21 cellular contexts compared by ENCODE assay signal in the genomic region with DNA sequence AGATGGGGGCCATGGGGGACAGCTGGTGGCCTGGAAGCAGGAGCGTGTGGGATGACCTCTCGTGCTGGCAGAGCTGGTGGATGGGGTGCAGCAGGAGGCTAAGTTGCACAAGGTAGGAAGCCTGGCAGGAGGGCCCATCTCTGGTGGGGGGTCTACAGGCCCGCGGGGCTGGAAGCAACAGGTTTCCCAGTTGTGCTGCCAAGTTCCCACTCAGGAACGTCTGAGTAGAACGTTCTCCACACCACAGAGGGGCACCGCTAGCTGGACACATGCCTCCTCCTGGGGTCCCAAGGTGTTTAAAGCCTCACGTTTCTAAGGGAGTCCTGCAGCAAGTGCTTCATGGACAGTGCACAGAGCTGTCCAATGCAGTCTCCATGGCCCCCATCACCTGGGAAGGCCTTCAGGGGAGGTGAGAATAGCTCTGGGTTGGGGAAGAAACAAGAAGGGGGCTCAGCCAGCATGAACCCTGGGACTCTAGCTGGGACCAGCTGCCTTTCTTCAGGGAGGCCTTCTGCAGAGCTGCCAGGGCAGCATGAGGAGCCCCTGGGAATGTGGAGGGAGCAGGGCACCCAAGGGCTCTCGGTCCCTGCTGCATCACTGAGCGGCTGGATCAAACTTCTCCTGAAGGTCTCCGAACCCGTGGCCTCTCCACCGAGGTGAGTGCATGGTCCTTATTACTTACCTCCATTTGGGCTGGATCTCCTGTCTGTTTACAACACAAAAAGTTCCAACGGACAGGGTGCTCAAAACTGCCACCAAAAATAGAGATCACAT.
"Had no signal": no experiment of that assay in that cellular context is flagged by ENCODE, and none has a peak within 500 bp of the region (broad histone marks: within the 10 kb centered on the region; RNA-seq: fewer than 3 reads in every experiment).

No MANE protein-coding gene starts in this region.

- H3K4me1 Mint-ChIP-seq: immature natural killer cell, natural killer cell had no signal

- H3K4me1 ChIP-seq: adrenal gland, lower lobe of right lung had no signal

- H3K4me3 ChIP-seq: adrenal gland, esophagus squamous epithelium, heart right ventricle, lower lobe of right lung, skin epidermis had no signal

- H3K36me3 ChIP-seq: adrenal gland, esophagus squamous epithelium, heart right ventricle, lower lobe of right lung had no signal

- H3K27me3 ChIP-seq: adrenal gland had no signal

- ATAC-seq: activated naive CD4-positive, alpha-beta T cell treated with anti-CD3 and anti-CD28 coated beads, Interleukin-2, amount 50 U/mL, for 72 hours; natural killer cell had no signal

- H3K27ac ChIP-seq: lower lobe of right lung, VCaP had no signal

- H3K36me3 Mint-ChIP-seq: activated naive CD4-positive, alpha-beta T cell treated with anti-CD3 and anti-CD28 coated beads, Interleukin-2, amount 50 U/mL, for 72 hours; immature natural killer cell; natural killer cell had no signal

- DNase-seq: activated CD4-positive, alpha-beta T cell treated with anti-CD3 and anti-CD28 coated beads, Interleukin-2, amount 50 U/mL, for 1 hour; activated CD4-positive, CD25-positive, alpha-beta regulatory T cell treated with anti-CD3 and anti-CD28 coated beads, Interleukin-2, amount 50 U/mL, for 72 hours; activated CD8-positive, alpha-beta memory T cell treated with anti-CD3 and anti-CD28 coated beads, Interleukin-2, amount 50 U/mL, for 4 hours; activated gamma-delta T cell; activated T-cell treated with anti-CD3 and anti-CD28 coated beads, Interleukin-2, amount 50 U/mL, for 48 hours; dermis blood vessel endothelial cell; effector memory CD4-positive, alpha-beta T cell; esophagus squamous epithelium; heart right ventricle; immature natural killer cell; lower lobe of right lung; natural killer cell; retina; stimulated activated CD4-positive, alpha-beta T cell treated with anti-CD3 and anti-CD28 coated beads, Interleukin-15, amount 100 ng/mL, for 24 hours; stimulated activated CD4-positive, alpha-beta T cell treated with anti-CD3 and anti-CD28 coated beads, Interleukin-2, amount 100 ng/mL, for 48 hours; T-helper 2 cell had no signal

- H3K9me3 ChIP-seq: adrenal gland, esophagus squamous epithelium, lower lobe of right lung had no signal

- H3K4me3 Mint-ChIP-seq: immature natural killer cell; natural killer cell; stimulated activated naive CD8-positive, alpha-beta T cell treated with anti-CD3 and anti-CD28 coated beads, Interleukin-15, Interleukin-2, amounts not matched to agents 100 ng/mL and 50 ng/mL, for 24 hours had no signal

- H3K27ac Mint-ChIP-seq: activated naive CD4-positive, alpha-beta T cell treated with anti-CD3 and anti-CD28 coated beads, Interleukin-2, amount 50 U/mL, for 72 hours; natural killer cell; stimulated activated naive CD8-positive, alpha-beta T cell treated with anti-CD3 and anti-CD28 coated beads, Interleukin-15, Interleukin-2, amounts not matched to agents 100 ng/mL and 50 ng/mL, for 24 hours had no signal

- H3K9me3 Mint-ChIP-seq: activated naive CD4-positive, alpha-beta T cell treated with anti-CD3 and anti-CD28 coated beads, Interleukin-2, amount 50 U/mL, for 72 hours; immature natural killer cell; natural killer cell; stimulated activated naive CD8-positive, alpha-beta T cell treated with anti-CD3 and anti-CD28 coated beads, Interleukin-15, Interleukin-2, amounts not matched to agents 100 ng/mL and 50 ng/mL, for 24 hours had no signal
